ENCODE assay signal across 22 cellular contexts in the genomic region with DNA sequence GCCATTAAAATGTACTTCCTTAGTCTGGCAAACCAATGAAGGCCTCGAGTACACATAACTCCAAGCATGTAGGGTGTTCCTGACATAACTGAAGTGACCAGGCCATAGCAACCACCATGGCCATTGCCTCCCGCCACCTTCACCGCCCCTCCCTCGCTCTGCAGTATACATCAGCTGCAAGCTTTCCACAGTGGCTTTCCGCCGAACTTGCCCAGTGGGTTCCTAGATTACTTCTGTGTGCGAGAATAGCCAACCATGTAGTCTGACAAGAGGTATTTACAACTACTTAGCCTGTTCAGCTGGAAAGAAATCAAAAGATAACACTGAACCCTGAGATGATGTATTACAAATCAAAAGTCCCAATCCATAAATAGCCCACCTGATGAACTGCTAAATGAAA.
"Had no signal": no experiment of that assay in that cellular context is flagged by ENCODE, and none has a peak within 500 bp of the region (broad histone marks: within the 10 kb centered on the region; RNA-seq: fewer than 3 reads in every experiment).

No MANE protein-coding gene starts in this region.

- H3K4me1 ChIP-seq: parathyroid adenoma, testis, uterus had no signal

- H3K36me3 ChIP-seq: cardiac muscle cell, left lung, transverse colon, uterus had no signal

- ATAC-seq: activated CD8-positive, alpha-beta T cell treated with anti-CD3 and anti-CD28 coated beads for 36 hours; activated naive CD4-positive, alpha-beta T cell treated with anti-CD3 and anti-CD28 coated beads, Interleukin-2, amount 50 U/mL, for 72 hours; activated T-cell treated with anti-CD3 and anti-CD28 coated beads, Interleukin-2, amount 50 U/mL, for 4 hours; activated T-helper 17 cell treated with anti-CD3 and anti-CD28 coated beads, Interleukin-2, amount 50 U/mL, for 72 hours; effector memory CD8-positive, alpha-beta T cell; left lung; mucosa of descending colon; natural killer cell treated with Interleukin-12 subunit alpha and Interleukin-12 subunit beta and Interleukin-15 and Interleukin-18, amount 100 ng/mL, for 72 hours; psoas muscle; WTC11 had no signal

- H3K9me3 ChIP-seq: left lung, mucosa of descending colon, psoas muscle, testis, transverse colon, uterus had no signal

- H3K4me3 ChIP-seq: cardiac muscle cell, left lung, mucosa of descending colon, psoas muscle, testis, transverse colon, uterus had no signal

- DNase-seq: activated CD4-positive, alpha-beta T cell treated with anti-CD3 and anti-CD28 coated beads, Interleukin-2, amount 50 U/mL, for 1 hour; activated CD8-positive, alpha-beta T cell treated with anti-CD3 and anti-CD28 coated beads for 36 hours; activated T-cell treated with anti-CD3 and anti-CD28 coated beads, Interleukin-2, amount 50 U/mL, for 4 hours; cortex of kidney; effector memory CD8-positive, alpha-beta T cell; erythroblast; kidney glomerular epithelial cell; left lung; psoas muscle; stimulated activated CD4-positive, alpha-beta T cell treated with anti-CD3 and anti-CD28 coated beads, Interleukin-2, amount 100 ng/mL, for 48 hours; stimulated activated naive CD4-positive, alpha-beta T cell treated with Interleukin-2 at 50 U/mL for 16 hours; T-helper 2 cell; testis; transverse colon; uterus had no signal

- H3K27ac ChIP-seq: cardiac muscle cell, left lung, parathyroid adenoma, psoas muscle, testis, transverse colon, uterus had no signal

- H3K27me3 ChIP-seq: cardiac muscle cell, left lung, testis, transverse colon, uterus had no signal
